In the genomic region with DNA sequence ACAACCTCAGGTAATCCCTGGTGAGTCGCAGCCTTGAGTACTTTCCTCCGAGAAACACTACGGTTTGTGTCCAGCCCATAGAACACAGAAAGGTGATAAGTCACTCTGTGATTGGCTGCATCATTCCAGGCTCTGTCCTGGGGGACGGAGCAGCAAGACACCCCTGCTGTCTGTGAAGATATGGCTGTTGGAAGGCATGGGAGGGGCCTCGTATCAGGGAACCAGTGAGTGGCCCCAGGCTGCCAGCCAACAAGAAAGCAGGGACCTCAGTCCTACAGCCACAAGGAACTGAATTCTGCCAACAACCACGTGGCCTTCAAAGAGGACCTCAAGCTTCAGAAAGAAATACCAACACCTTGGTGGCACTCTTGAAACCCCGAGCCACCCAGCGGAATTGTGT, we compare ENCODE assay signal across 27 cellular contexts. TPM values are rescaled to one million over a fixed set of nuclear protein-coding genes. Genes with fewer than 3 reads are reported as not detected.
A peak's percentile ranks its signal among the peaks of the same experiment; 100 is the strongest.
DNase-seq lines count a peak whose midpoint lies in the region; ATAC-seq, FAIRE-seq and TF ChIP-seq lines count a peak whose summit lies in the region.
"Had no signal": no experiment of that assay in that cellular context is flagged by ENCODE, and none has a peak within 500 bp of the region (broad histone marks: within the 10 kb centered on the region; RNA-seq: fewer than 3 reads in every experiment).

No MANE protein-coding gene starts in this region.

- H3K27me3 Mint-ChIP-seq in natural killer cell treated with Interleukin-12 subunit alpha and Interleukin-12 subunit beta and Interleukin-15 and Interleukin-18, amount 100 ng/mL, for 72 hours = peaks cover 19 to 24% of the 10 kb centered on the region in 2 donors
- H3K27me3 Mint-ChIP-seq in natural killer cell (ENCODE audit: low read depth in 2 of 2) = peaks cover 15 to 23% of the 10 kb centered on the region in 2 donors
- peaks cover 26% of the 10 kb centered on the region for H3K27me3 Mint-ChIP-seq in endodermal cell (ENCODE audit: insufficient read depth)
- peaks cover 28% of the 10 kb centered on the region for H3K27me3 Mint-ChIP-seq in WTC11 (ENCODE audit: low read depth)

- intact Hi-C loops in natural killer cell (cut with micrococcal nuclease) = no loop called here

- no peaks in the 10 kb centered on the region for H3K36me3 ChIP-seq in endodermal cell (ENCODE audit: control insufficient read depth, insufficient read depth, low read length)
- H3K36me3 ChIP-seq: BE2C; BLaER1 treated with 17β-estradiol and CSF1 and Interleukin-3, amounts not matched to agents 10 nM and 100 nM; HAP-1 had no signal

- no peak overlapping the region for H3K4me3 Mint-ChIP-seq in natural killer cell treated with Interleukin-12 subunit alpha and Interleukin-12 subunit beta and Interleukin-15 and Interleukin-18, amount 100 ng/mL, for 72 hours
- H3K4me3 Mint-ChIP-seq in natural killer cell (no peak overlapping the region), endodermal cell (no peak overlapping the region), WTC11 (no peak overlapping the region)
- H3K4me3 Mint-ChIP-seq: CD4-positive, alpha-beta T cell; GM23338; HFFc6 had no signal

- no peaks in the 10 kb centered on the region for H3K4me1 ChIP-seq in endodermal cell (ENCODE audit: control insufficient read depth, insufficient read depth, low read length)
- H3K4me1 ChIP-seq: A549, HAP-1 had no signal

- no peaks in the 10 kb centered on the region for H3K9me3 Mint-ChIP-seq in natural killer cell treated with Interleukin-12 subunit alpha and Interleukin-12 subunit beta and Interleukin-15 and Interleukin-18, amount 100 ng/mL, for 72 hours
- H3K9me3 Mint-ChIP-seq in natural killer cell (no peaks in the 10 kb centered on the region), endodermal cell (peaks cover 7% of the 10 kb centered on the region), WTC11 (peaks cover 10% of the 10 kb centered on the region)

- peak; percentile 46 for FAIRE-seq in urothelium cell line (lab: Jason Lieb, UNC)
- FAIRE-seq: A549, D721Med, GM12891, GM18507 had no signal

- CTCF ChIA-PET in WTC11 (lab: Charles Lee) = interaction anchor here (0.9 to 2.4 kb wide), 2 partner anchors 9 to 15 kb away, joined by 3 to 9 read pairs; a partner anchor contains a TSS

- WGBS in endodermal cell (ENCODE audit: insufficient coverage in 1 of 2, insufficient read length in 1 of 2), 2 experiments = 91 to 92% methylated on average over 7 to 8 of the region's 8 CpGs

- no peak overlapping the region for H3K9ac ChIP-seq in endodermal cell (ENCODE audit: extremely low read depth, low read length, poor library complexity, severe bottlenecking)
- H3K9ac ChIP-seq: BLaER1 treated with 17β-estradiol and CSF1 and Interleukin-3, amounts not matched to agents 10 nM and 100 nM had no signal

- H3K4me3 ChIP-seq in endodermal cell (ENCODE audit: low read length) = no peak overlapping the region
- H3K4me3 ChIP-seq: A549; BLaER1 treated with 17β-estradiol and CSF1 and Interleukin-3, amounts not matched to agents 10 nM and 100 nM; GM23338; HAP-1 had no signal

- no peak overlapping the region for H3K27ac Mint-ChIP-seq in natural killer cell treated with Interleukin-12 subunit alpha and Interleukin-12 subunit beta and Interleukin-15 and Interleukin-18, amount 100 ng/mL, for 72 hours
- no peak overlapping the region for H3K27ac Mint-ChIP-seq in natural killer cell
- no peak overlapping the region for H3K27ac Mint-ChIP-seq in endodermal cell
- no peak overlapping the region for H3K27ac Mint-ChIP-seq in WTC11
- H3K27ac Mint-ChIP-seq: CD14-positive monocyte; CD4-positive, alpha-beta T cell; CD8-positive, alpha-beta memory T cell; GM23338; HFFc6 had no signal

- no peak overlapping the region for H3K27ac ChIP-seq in endodermal cell (ENCODE audit: low read depth, low read length)
- H3K27ac ChIP-seq: A549; BLaER1 treated with 17β-estradiol and CSF1 and Interleukin-3, amounts not matched to agents 10 nM and 100 nM had no signal

- H3K27me3 ChIP-seq in endodermal cell (ENCODE audit: control insufficient read depth, insufficient read depth, low read length, poor library complexity, severe bottlenecking) = peaks cover under 1% of the 10 kb centered on the region
- H3K27me3 ChIP-seq: BE2C had no signal

- ATAC-seq in natural killer cell treated with Interleukin-12 subunit alpha and Interleukin-12 subunit beta and Interleukin-15 and Interleukin-18, amount 100 ng/mL, for 72 hours = no peak
- no peak for ATAC-seq in natural killer cell
- ATAC-seq in WTC11 = no peak
- ATAC-seq: A549, GM23338 had no signal

- no peaks in the 10 kb centered on the region for H3K4me1 Mint-ChIP-seq in natural killer cell treated with Interleukin-12 subunit alpha and Interleukin-12 subunit beta and Interleukin-15 and Interleukin-18, amount 100 ng/mL, for 72 hours (ENCODE audit: low read depth in 2 of 2)
- H3K4me1 Mint-ChIP-seq in natural killer cell = no peaks in the 10 kb centered on the region
- no peaks in the 10 kb centered on the region for H3K4me1 Mint-ChIP-seq in endodermal cell
- H3K4me1 Mint-ChIP-seq in WTC11 = no peaks in the 10 kb centered on the region; the same call in 1 of the 2 replicates

- POLR2A ChIA-PET in WTC11 (lab: Charles Lee) = interaction anchor here (1.4 kb wide), 1 partner anchor 15 kb away, joined by 3 read pairs; a partner anchor contains a TSS

- TF ChIP-seq CTCF in natural killer cell (IDR thresholded peaks at IDR 0.05) (no peak), endodermal cell (conservative IDR thresholded peaks at IDR 0.05) (no peak), WTC11 (IDR thresholded peaks at IDR 0.05) (no peak)

- DNase-seq in natural killer cell treated with Interleukin-12 subunit alpha and Interleukin-12 subunit beta and Interleukin-15 and Interleukin-18, amount 100 ng/mL, for 72 hours (ENCODE audit: low spot score) = peak; percentile 13
- no peak for DNase-seq in natural killer cell
- DNase-seq in endodermal cell = peak; percentile 14
- no peak for DNase-seq in urothelium cell line (ENCODE audit: low spot score)
- DNase-seq in NCI-H1694 (lab: John Stamatoyannopoulos, UW) = no peak
- DNase-seq in WTC11 (ENCODE audit: low spot score) = no peak
- DNase-seq: 8988T; ACHN; AML-193; BE2C; CD4-positive, alpha-beta T cell; DMS 273 treated with DMSO at 0.1 percent for 48 hours; DMS79 treated with DMSO at 0.1 percent for 48 hours; GF-D8; HFFc6 had no signal

- peaks cover 7% of the 10 kb centered on the region for H3K9me3 ChIP-seq in endodermal cell (ENCODE audit: control insufficient read depth, low read length)

- no peaks in the 10 kb centered on the region for H3K36me3 Mint-ChIP-seq in natural killer cell treated with Interleukin-12 subunit alpha and Interleukin-12 subunit beta and Interleukin-15 and Interleukin-18, amount 100 ng/mL, for 72 hours
- H3K36me3 Mint-ChIP-seq in natural killer cell (no peaks in the 10 kb centered on the region), endodermal cell (ENCODE audit: low read depth) (no peaks in the 10 kb centered on the region), WTC11 (0 out of 2 replicates have a peak, but pooled peaks cover 2% of the 10 kb centered on the region)
- H3K36me3 Mint-ChIP-seq: CD14-positive monocyte had no signal

RNA-seq across cellular contexts. Expression of a gene that starts 6.4 kb away (rescaled TPM):
- total RNA-seq in natural killer cell treated with Interleukin-12 subunit alpha and Interleukin-12 subunit beta and Interleukin-15 and Interleukin-18, amount 100 ng/mL, for 72 hours = 1 to 10 TPM; 3.1 to 6.1 TPM
- total RNA-seq in natural killer cell (under 1 TPM; 0.14 to 0.86 (median 0.35) TPM), endodermal cell (10 to 100 TPM; 12.1 to 22.6 TPM), WTC11 (2021) (26.0 to 35.7 TPM (median 34.9 TPM) in 3 replicates)
- polyA plus RNA-seq in endodermal cell (2013, experiment 1 of 2) = 24.7 TPM
- 18.3 TPM for polyA plus RNA-seq in endodermal cell (2013, experiment 2 of 2)
- polyA plus RNA-seq: CD14-positive monocyte had no signal

RNA-seq across cellular contexts. Expression of a gene that starts 15.3 kb away (rescaled TPM):
- total RNA-seq in natural killer cell treated with Interleukin-12 subunit alpha and Interleukin-12 subunit beta and Interleukin-15 and Interleukin-18, amount 100 ng/mL, for 72 hours = 10 to 100 TPM; 66.4 to 96.9 TPM
- 100 to 1,000 TPM in 2 of 3 donors, 10 to 100 TPM in 1; 95.5 to 197 (median 159) TPM for total RNA-seq in natural killer cell
- total RNA-seq in endodermal cell = 100 to 1,000 TPM; 247 to 296 TPM
- polyA plus RNA-seq in endodermal cell (2013, experiment 1 of 2) = 318 TPM
- 282 TPM for polyA plus RNA-seq in endodermal cell (2013, experiment 2 of 2)
- total RNA-seq in WTC11 (2021) = 170 to 210 TPM (median 205 TPM) in 3 replicates

RNA-seq across cellular contexts. Expression of a gene that starts 31.9 kb away (rescaled TPM):
- total RNA-seq in natural killer cell treated with Interleukin-12 subunit alpha and Interleukin-12 subunit beta and Interleukin-15 and Interleukin-18, amount 100 ng/mL, for 72 hours = under 1 TPM in 1 of 2 donors, not detected in 1; 0.19 TPM
- total RNA-seq in natural killer cell (under 1 TPM in 2 of 3 donors, not detected in 1; 0.16 to 0.48 TPM), endodermal cell (under 1 TPM in 1 of 2 donors, not detected in 1; 0.22 TPM), WTC11 (2021) (0.22 to 0.53 TPM (median 0.32 TPM) in 3 replicates)
- not detected for polyA plus RNA-seq in endodermal cell (2013, experiment 1 of 2)
- polyA plus RNA-seq in endodermal cell (2013, experiment 2 of 2) = not detected
- total RNA-seq: Daoy, H4 had no signal
- polyA plus RNA-seq: GM23338 had no signal

RNA-seq across cellular contexts. Expression of a gene that starts 32.8 kb away (rescaled TPM):
- not detected for total RNA-seq in natural killer cell treated with Interleukin-12 subunit alpha and Interleukin-12 subunit beta and Interleukin-15 and Interleukin-18, amount 100 ng/mL, for 72 hours
- total RNA-seq in natural killer cell (not detected), endodermal cell (10 to 100 TPM; 36.4 to 62.8 TPM), WTC11 (2021) (99.8 to 112 TPM (median 108 TPM) in 3 replicates)
- polyA plus RNA-seq in endodermal cell (2013, experiment 1 of 2) = 111 TPM
- 96.8 TPM for polyA plus RNA-seq in endodermal cell (2013, experiment 2 of 2)
- total RNA-seq: CD4-positive, alpha-beta T cell; CD8-positive, alpha-beta memory T cell; HFFc6 had no signal
- polyA plus RNA-seq: CD14-positive monocyte; CD8-positive, alpha-beta memory T cell had no signal

RNA-seq across cellular contexts. Expression of a gene that starts 42.3 kb away (rescaled TPM):
- total RNA-seq in natural killer cell treated with Interleukin-12 subunit alpha and Interleukin-12 subunit beta and Interleukin-15 and Interleukin-18, amount 100 ng/mL, for 72 hours = not detected
- total RNA-seq in natural killer cell (under 1 TPM in 2 of 3 donors, not detected in 1; 0.16 to 0.23 TPM), endodermal cell (not detected), WTC11 (2021) (0.21 to 0.46 TPM (median 0.26 TPM) in 3 replicates)
- polyA plus RNA-seq in endodermal cell (2013, experiment 1 of 2) = not detected
- not detected for polyA plus RNA-seq in endodermal cell (2013, experiment 2 of 2)
- total RNA-seq: CD4-positive, alpha-beta T cell; CD8-positive, alpha-beta memory T cell; Daoy; G401; H4; HFFc6 had no signal
- polyA plus RNA-seq: A549; CD14-positive monocyte; CD8-positive, alpha-beta memory T cell had no signal

Comparison
In these comparisons a context has a peak if more than half of its experiments do, and no peak if none do; other contexts are left out.
1. DNase-seq: peak in natural killer cell treated with Interleukin-12 subunit alpha and Interleukin-12 subunit beta and Interleukin-15 and Interleukin-18, amount 100 ng/mL, for 72 hours (single experiment) and endodermal cell (single experiment); none in natural killer cell (single experiment), urothelium cell line (single experiment), NCI-H1694 (single experiment) and WTC11 (single experiment).